12 cellular contexts compared by ENCODE assay signal in genomic region chr22:46528121-46528610, GRCh38. TPM values are rescaled to one million over a fixed set of nuclear protein-coding genes. Genes with fewer than 3 reads are reported as not detected.
DNase-seq lines count a peak whose midpoint lies in the region; ATAC-seq and TF ChIP-seq lines count a peak whose summit lies in the region.
"Had no signal": no experiment of that assay in that cellular context is flagged by ENCODE, and none has a peak within 500 bp of the region (broad histone marks: within the 10 kb centered on the region; RNA-seq: fewer than 3 reads in every experiment).

No MANE protein-coding gene starts in this region.

- DNase-seq in activated T-cell treated with anti-CD3 and anti-CD28 coated beads, Interleukin-2, amount 50 U/mL, for 48 hours: peak; percentile 38 to 40
- no peak for DNase-seq in activated T-cell treated with anti-CD3 and anti-CD28 coated beads, Interleukin-2, amount 50 U/mL, for 24 hours
- DNase-seq in PC-9 (peak; percentile 79 to 99), stomach (no peak), NCI-H146 treated with DMSO at 0.1 percent for 48 hours (lab: John Stamatoyannopoulos, UW; ENCODE audit: unreplicated experiment) (no peak)
- no peak for DNase-seq in stimulated activated CD4-positive, alpha-beta T cell treated with anti-CD3 and anti-CD28 coated beads, Interleukin-12 subunit alpha, Interleukin-12 subunit beta, amount 100 ng/mL, for 4 hours
- DNase-seq: activated naive CD4-positive, alpha-beta T cell; Right ventricle myocardium superior; uterus had no signal

- peaks cover 79% of the 10 kb centered on the region for H3K79me2 ChIP-seq in PC-9 (ENCODE audit: low read depth)

- no TSS peak for BruUV-seq in PC-9 (replicated peaks; lab: Mats Ljungman, UMichigan)

- no peaks in the 10 kb centered on the region for H3K9me2 ChIP-seq in PC-9 (ENCODE audit: insufficient read depth)

- intact Hi-C loops in PC-9 (cut with micrococcal nuclease; ENCODE audit: unreplicated experiment): loop anchor here (1.0 to 2.0 kb wide), 2 partner anchors 27 to 75 kb away; no protein-coding TSS in a partner anchor
- intact Hi-C loops in stomach (cut with DNase I; ENCODE audit: low total_unique reads): no loop called here

- no peak for ATAC-seq in HG02938 (IDR thresholded peaks at IDR 0.05; ENCODE audit: unreplicated experiment)

- CTCF ChIA-PET in PC-9 (lab: Charles Lee): no interaction called here

- TF ChIP-seq EP300 in stomach (IDR thresholded peaks at IDR 0.05): no peak

- no peaks in the 10 kb centered on the region for H3K9me3 Mint-ChIP-seq in activated T-cell treated with anti-CD3 and anti-CD28 coated beads, Interleukin-2, amount 50 U/mL, for 24 hours

- H3K27me3 ChIP-seq in PC-9 (ENCODE audit: insufficient read depth, low read depth) (no peaks in the 10 kb centered on the region), esophagus (ENCODE audit: control insufficient read depth in 1 of 2, insufficient read depth in 2 of 2, low read length in 2 of 2) (no peaks in the 10 kb centered on the region), stomach (peaks cover 0 to 16% (median 0%) of the 10 kb centered on the region in 3 donors)
- H3K27me3 ChIP-seq: uterus had no signal

- H3K4me3 Mint-ChIP-seq in activated T-cell treated with anti-CD3 and anti-CD28 coated beads, Interleukin-2, amount 50 U/mL, for 24 hours: no peak overlapping the region

- no peak overlapping the region for H3K27ac Mint-ChIP-seq in activated T-cell treated with anti-CD3 and anti-CD28 coated beads, Interleukin-2, amount 50 U/mL, for 24 hours

- peak overlapping the region; percentile 75 for H3K4me2 ChIP-seq in PC-9

- peak overlapping the region; percentile 5; the same call in 1 of the 2 replicates for H3K4me3 ChIP-seq in PC-9
- H3K4me3 ChIP-seq in esophagus (ENCODE audit: low read depth in 1 of 2, low read length in 2 of 2): no peak overlapping the region
- no peak overlapping the region for H3K4me3 ChIP-seq in stomach
- H3K4me3 ChIP-seq: skin epidermis, uterus had no signal

- H3K36me3 ChIP-seq in PC-9 (ENCODE audit: low read depth) (no peaks in the 10 kb centered on the region), esophagus (ENCODE audit: control insufficient read depth in 2 of 2, insufficient read depth in 2 of 2, low read length in 1 of 2) (no peaks in the 10 kb centered on the region), stomach (no peaks in the 10 kb centered on the region)
- H3K36me3 ChIP-seq: uterus had no signal

- POLR2A ChIA-PET in PC-9 (lab: Charles Lee; ENCODE audit: unreplicated experiment): interaction anchor here (0.5 to 1.0 kb wide), 3 partner anchors 10 to 193 kb away, joined by 4 to 17 read pairs (median 4); partner anchors contain the start of genes CELSR1 and TRMU

- no peaks in the 10 kb centered on the region for H3K9me3 ChIP-seq in PC-9 (ENCODE audit: insufficient read depth, low read depth)
- no peaks in the 10 kb centered on the region for H3K9me3 ChIP-seq in esophagus (ENCODE audit: control insufficient read depth in 2 of 2, insufficient read depth in 1 of 2, low read depth in 1 of 2, low read length in 1 of 2)
- H3K9me3 ChIP-seq in stomach: no peaks in the 10 kb centered on the region
- H3K9me3 ChIP-seq: uterus had no signal

- H3K36me3 Mint-ChIP-seq in activated T-cell treated with anti-CD3 and anti-CD28 coated beads, Interleukin-2, amount 50 U/mL, for 24 hours (ENCODE audit: low read depth): no peaks in the 10 kb centered on the region

- peak overlapping the region; percentile 99 for H3K27ac ChIP-seq in PC-9
- H3K27ac ChIP-seq in esophagus (ENCODE audit: low read depth in 2 of 2, low read length in 1 of 2): peak overlapping the region; percentile 63 to 67
- H3K27ac ChIP-seq in stomach: peak overlapping the region in 4 of 5 donors; percentile 20 to 69 (median 48)
- H3K27ac ChIP-seq: uterus had no signal

- WGBS in esophagus, 2 donors: 39% methylated on average over 15 of the region's 15 CpGs
- 31 to 55% (median 42%) methylated on average over 15 of the region's 15 CpGs for WGBS in stomach, 5 donors

- TF ChIP-seq CTCF in PC-9 (conservative IDR thresholded peaks at IDR 0.05) (no peak), stomach (IDR thresholded peaks at IDR 0.05) (no peak)

- H2AFZ ChIP-seq in PC-9: no peak overlapping the region

- H3K4me1 ChIP-seq in PC-9 (replicated peaks; ENCODE audit: insufficient read depth) (peaks cover 58% of the 10 kb centered on the region), esophagus (ENCODE audit: control insufficient read depth in 2 of 2, insufficient read depth in 2 of 2, low read length in 1 of 2) (peaks cover 4 to 24% of the 10 kb centered on the region in 2 donors), stomach (peaks cover 10 to 51% (median 30%) of the 10 kb centered on the region in 4 donors)
- H3K4me1 ChIP-seq: uterus had no signal

- H3F3A ChIP-seq in PC-9 (ENCODE audit: insufficient read depth, low read depth): peaks cover 43% of the 10 kb centered on the region

- no peaks in the 10 kb centered on the region for H4K20me1 ChIP-seq in PC-9 (ENCODE audit: insufficient read depth)

- peaks cover 32% of the 10 kb centered on the region for H3K27me3 Mint-ChIP-seq in activated T-cell treated with anti-CD3 and anti-CD28 coated beads, Interleukin-2, amount 50 U/mL, for 24 hours

- peaks cover 5% of the 10 kb centered on the region for H3K4me1 Mint-ChIP-seq in activated T-cell treated with anti-CD3 and anti-CD28 coated beads, Interleukin-2, amount 50 U/mL, for 24 hours (ENCODE audit: low read depth)

- no peak for TF ChIP-seq POLR2A in stomach (IDR thresholded peaks at IDR 0.05)

RNA-seq across cellular contexts. Expression of gene CELSR1, which starts 9.3 kb away (rescaled TPM):
- total RNA-seq in PC-9 (2021) (37.6 and 55.4 TPM in 2 replicates), stomach (10 to 100 TPM in 4 of 5 donors, under 1 TPM in 1; 0.29 to 78.2 (median 29.8) TPM)
- polyA plus RNA-seq in esophagus (10 to 100 TPM; 19.8 to 34.8 TPM), stomach (10 to 100 TPM in 1 of 3 donors, 1 to 10 TPM in 2; 1.8 to 15.7 (median 4.6) TPM)

Comparison
In these comparisons a context has a peak if more than half of its experiments do, and no peak if none do; other contexts are left out.
1. DNase-seq: peak in activated T-cell treated with anti-CD3 and anti-CD28 coated beads, Interleukin-2, amount 50 U/mL, for 48 hours (2 of 2) and PC-9 (2 of 2); none in activated T-cell treated with anti-CD3 and anti-CD28 coated beads, Interleukin-2, amount 50 U/mL, for 24 hours (single experiment), stomach (single experiment), NCI-H146 treated with DMSO at 0.1 percent for 48 hours (single experiment) and stimulated activated CD4-positive, alpha-beta T cell treated with anti-CD3 and anti-CD28 coated beads, Interleukin-12 subunit alpha, Interleukin-12 subunit beta, amount 100 ng/mL, for 4 hours (single experiment).
2. H3K27ac ChIP-seq: peak in every context shown above with its lines; median percentile 99 in PC-9; 65 in esophagus; 48 in stomach.